In genomic region chr16:14475370-14476139, GRCh38 we compare ENCODE assay signal across 1 cellular context.
TF ChIP-seq lines count a peak whose summit lies in the region.

No MANE protein-coding gene starts in this region.

TF ChIP-seq in HepG2, 621 proteins besides CTCF, POLR2A, EP300 and RAD21 (continued from another document and continues in another):
- TF ChIP-seq AGO1 (IDR thresholded peaks at IDR 0.05; ENCODE audit: low read depth, low read length, poor library complexity, severe bottlenecking): no peak
- TF ChIP-seq ZNF879 (CRISPR knock-in tag; IDR thresholded peaks at IDR 0.05): no peak
- no peak for TF ChIP-seq GLMP (CRISPR knock-in tag; IDR thresholded peaks at IDR 0.05; ENCODE audit: borderline replicate concordance)
- no peak for TF ChIP-seq NFIB (CRISPR knock-in tag; IDR thresholded peaks at IDR 0.05; ENCODE audit: borderline replicate concordance)
- TF ChIP-seq TOE1 (CRISPR knock-in tag; IDR thresholded peaks at IDR 0.05): no peak
- TF ChIP-seq AGO2 (optimal IDR thresholded peaks at IDR 0.05; ENCODE audit: low read depth, low read length): no peak
- TF ChIP-seq ZBTB21 (CRISPR knock-in tag; IDR thresholded peaks at IDR 0.05): no peak; the same call in 1 of the 2 replicates
- no peak for TF ChIP-seq SMAD1 (CRISPR knock-in tag; IDR thresholded peaks at IDR 0.05; ENCODE audit: borderline replicate concordance, low read depth)
- no peak for TF ChIP-seq ZBTB33 (CRISPR knock-in tag; IDR thresholded peaks at IDR 0.05)
- no peak for TF ChIP-seq ZBTB20 (CRISPR knock-in tag; IDR thresholded peaks at IDR 0.05; ENCODE audit: borderline replicate concordance, low read depth)
- TF ChIP-seq CC2D1A (CRISPR knock-in tag; IDR thresholded peaks at IDR 0.05): no peak
- no peak for TF ChIP-seq ZNF30 (CRISPR knock-in tag; IDR thresholded peaks at IDR 0.05)
- TF ChIP-seq ZNF253 (CRISPR knock-in tag; IDR thresholded peaks at IDR 0.05; ENCODE audit: borderline replicate concordance): no peak
- 0 out of 4 replicates have a peak, but pooled peaks of 1 of the 2 experiments have one; percentile 29 for TF ChIP-seq KLF16 (CRISPR knock-in tag; IDR thresholded peaks at IDR 0.05)
- TF ChIP-seq HMG20A (CRISPR knock-in tag; IDR thresholded peaks at IDR 0.05; ENCODE audit: borderline replicate concordance): 0 out of 2 replicates have a peak, but pooled peaks have one; percentile 27
- no peak for TF ChIP-seq SNAPC5 (CRISPR knock-in tag; IDR thresholded peaks at IDR 0.05; ENCODE audit: borderline replicate concordance)
- TF ChIP-seq ZNF234 (CRISPR knock-in tag; conservative IDR thresholded peaks at IDR 0.05): no peak
- TF ChIP-seq TFDP2 (CRISPR knock-in tag; IDR thresholded peaks at IDR 0.05): peak; percentile 51; the same call in 1 of the 2 replicates
- TF ChIP-seq ZNF781 (CRISPR knock-in tag; IDR thresholded peaks at IDR 0.05; ENCODE audit: borderline replicate concordance, not compliant biosample characterization): no peak
- no peak for TF ChIP-seq HNRNPL (IDR thresholded peaks at IDR 0.05; ENCODE audit: low read depth, low read length)
- TF ChIP-seq ZNF598 (CRISPR knock-in tag; IDR thresholded peaks at IDR 0.05; ENCODE audit: borderline replicate concordance): no peak
- no peak for TF ChIP-seq HNF1A (IDR thresholded peaks at IDR 0.05; ENCODE audit: low read depth)
- TF ChIP-seq HNF1A (CRISPR knock-in tag; IDR thresholded peaks at IDR 0.05; ENCODE audit: borderline replicate concordance): no peak
- TF ChIP-seq SIX1 (CRISPR knock-in tag; IDR thresholded peaks at IDR 0.05; ENCODE audit: borderline replicate concordance): no peak
- TF ChIP-seq ZBTB3 (CRISPR knock-in tag; IDR thresholded peaks at IDR 0.05; ENCODE audit: borderline replicate concordance, low read depth): no peak
- no peak for TF ChIP-seq ZNF557 (CRISPR knock-in tag; IDR thresholded peaks at IDR 0.05)
- no peak for TF ChIP-seq BRCA1 (CRISPR knock-in tag; IDR thresholded peaks at IDR 0.05)
- TF ChIP-seq TAF15 (IDR thresholded peaks at IDR 0.05; ENCODE audit: low read depth, low read length, poor library complexity, severe bottlenecking): no peak
- no peak for TF ChIP-seq TEF (CRISPR knock-in tag; IDR thresholded peaks at IDR 0.05)
- TF ChIP-seq FIP1L1 (IDR thresholded peaks at IDR 0.05; ENCODE audit: borderline replicate concordance, insufficient read depth, low read depth, low read length): no peak
- no peak for TF ChIP-seq HNRNPK (IDR thresholded peaks at IDR 0.05; ENCODE audit: low read depth, low read length, poor library complexity, severe bottlenecking)
- no peak for TF ChIP-seq IKZF1 (IDR thresholded peaks at IDR 0.05)
- TF ChIP-seq U2AF2 (IDR thresholded peaks at IDR 0.05; ENCODE audit: low read depth, low read length): no peak
- TF ChIP-seq ZNF136 (CRISPR knock-in tag; IDR thresholded peaks at IDR 0.05; ENCODE audit: low read depth): no peak
- no peak for TF ChIP-seq MXD3 (CRISPR knock-in tag; IDR thresholded peaks at IDR 0.05)
- peak; percentile 71; the same call in 1 of the 2 replicates for TF ChIP-seq TFDP1 (CRISPR knock-in tag; IDR thresholded peaks at IDR 0.05; ENCODE audit: borderline replicate concordance)
- TF ChIP-seq ZBTB1 (CRISPR knock-in tag; IDR thresholded peaks at IDR 0.05; ENCODE audit: borderline replicate concordance): no peak
- TF ChIP-seq U2AF1 (optimal IDR thresholded peaks at IDR 0.05; ENCODE audit: low read depth, low read length): no peak
- no peak for TF ChIP-seq HOXA9 (CRISPR knock-in tag; IDR thresholded peaks at IDR 0.05; ENCODE audit: borderline replicate concordance)
- TF ChIP-seq ZMAT3 (CRISPR knock-in tag; conservative IDR thresholded peaks at IDR 0.05): no peak; the same call in 1 of the 2 replicates
- no peak for TF ChIP-seq RORA (CRISPR knock-in tag; IDR thresholded peaks at IDR 0.05)
- TF ChIP-seq ZNF549 (CRISPR knock-in tag; IDR thresholded peaks at IDR 0.05): no peak
- no peak for TF ChIP-seq ZNF780A (CRISPR knock-in tag; IDR thresholded peaks at IDR 0.05)
- TF ChIP-seq MXD1 (CRISPR knock-in tag; IDR thresholded peaks at IDR 0.05): no peak
- TF ChIP-seq ONECUT2 (CRISPR knock-in tag; IDR thresholded peaks at IDR 0.05): no peak; the same call in 1 of the 2 replicates
- no peak for TF ChIP-seq ZNF180 (CRISPR knock-in tag; IDR thresholded peaks at IDR 0.05; ENCODE audit: borderline replicate concordance, low read depth)
- no peak for TF ChIP-seq ZFY (CRISPR knock-in tag; IDR thresholded peaks at IDR 0.05)
- no peak for TF ChIP-seq E2F1 (CRISPR knock-in tag; IDR thresholded peaks at IDR 0.05)
- 0 out of 2 replicates have a peak, but pooled peaks have one; percentile 37 for TF ChIP-seq REPIN1 (CRISPR knock-in tag; IDR thresholded peaks at IDR 0.05; ENCODE audit: borderline replicate concordance, low read depth)
- TF ChIP-seq SP5 (CRISPR knock-in tag; IDR thresholded peaks at IDR 0.05; ENCODE audit: borderline replicate concordance, low read depth): no peak
- no peak for TF ChIP-seq RELA (CRISPR knock-in tag; IDR thresholded peaks at IDR 0.05)
- no peak for TF ChIP-seq POLR2AphosphoS2 (IDR thresholded peaks at IDR 0.05; ENCODE audit: low read depth, low read length)
- TF ChIP-seq XBP1 (CRISPR knock-in tag; IDR thresholded peaks at IDR 0.05): no peak
- no peak for TF ChIP-seq SP2 (CRISPR knock-in tag; IDR thresholded peaks at IDR 0.05)
- no peak; the same call in 1 of the 2 replicates for TF ChIP-seq ZSCAN9 (CRISPR knock-in tag; IDR thresholded peaks at IDR 0.05; ENCODE audit: borderline replicate concordance)
- no peak for TF ChIP-seq ZFX (CRISPR knock-in tag; IDR thresholded peaks at IDR 0.05; ENCODE audit: low read depth)
- TF ChIP-seq ZNF782 (CRISPR knock-in tag; IDR thresholded peaks at IDR 0.05; ENCODE audit: borderline replicate concordance): no peak
- no peak for TF ChIP-seq ZNF343 (CRISPR knock-in tag; IDR thresholded peaks at IDR 0.05)
- no peak for TF ChIP-seq NFYC (CRISPR knock-in tag; IDR thresholded peaks at IDR 0.05)
- no peak for TF ChIP-seq ZNF296 (CRISPR knock-in tag; conservative IDR thresholded peaks at IDR 0.05)
- TF ChIP-seq ZNF256 (CRISPR knock-in tag; conservative IDR thresholded peaks at IDR 0.05): no peak
- no peak for TF ChIP-seq SATB2 (CRISPR knock-in tag; IDR thresholded peaks at IDR 0.05)
- no peak for TF ChIP-seq ZSCAN5A (CRISPR knock-in tag; IDR thresholded peaks at IDR 0.05; ENCODE audit: borderline replicate concordance)
- TF ChIP-seq ZNF550 (CRISPR knock-in tag; IDR thresholded peaks at IDR 0.05; ENCODE audit: borderline replicate concordance): no peak
